10 cellular contexts compared by ENCODE assay signal in the genomic region with DNA sequence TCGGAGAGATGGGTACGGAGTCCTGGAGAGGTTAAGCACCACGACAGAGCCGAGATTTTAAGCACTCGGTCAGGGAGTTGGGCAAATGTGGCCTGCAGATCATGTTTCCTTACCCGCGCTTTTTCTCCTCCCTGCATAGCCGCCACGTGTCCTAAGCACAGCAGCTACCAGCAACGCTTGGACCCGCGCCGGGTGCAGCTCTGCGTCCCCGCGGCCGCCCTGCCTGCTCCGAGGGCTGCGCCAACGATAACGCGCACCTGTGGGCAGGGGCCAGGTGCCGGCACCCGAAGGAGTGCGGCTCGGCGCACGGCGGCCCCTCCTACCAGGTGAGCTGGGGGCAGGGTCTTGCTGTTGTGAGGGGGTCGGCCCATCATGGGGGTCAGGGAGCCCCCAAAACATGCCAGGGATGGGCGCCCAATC. TPM values are rescaled to one million over a fixed set of nuclear protein-coding genes. Genes with fewer than 3 reads are reported as not detected.
DNase-seq lines count a peak whose midpoint lies in the region; ATAC-seq and TF ChIP-seq lines count a peak whose summit lies in the region.
"Had no signal": no experiment of that assay in that cellular context is flagged by ENCODE, and none has a peak within 500 bp of the region (broad histone marks: within the 10 kb centered on the region; RNA-seq: fewer than 3 reads in every experiment).

No MANE protein-coding gene starts in this region.

- peaks cover 4% of the 10 kb centered on the region for H3K27me3 Mint-ChIP-seq in activated T-cell treated with anti-CD3 and anti-CD28 coated beads, Interleukin-2, amount 50 U/mL, for 4 hours (ENCODE audit: low read depth)
- H3K27me3 Mint-ChIP-seq in activated naive CD8-positive, alpha-beta T cell treated with anti-CD3 and anti-CD28 coated beads, Interleukin-2, amount 50 U/mL, for 24 hours, result peaks cover 6% of the 10 kb centered on the region
- no peaks in the 10 kb centered on the region for H3K27me3 Mint-ChIP-seq in type B pancreatic cell

- DNase-seq in activated T-cell treated with anti-CD3 and anti-CD28 coated beads, Interleukin-2, amount 50 U/mL, for 4 hours, result no peak
- no peak for DNase-seq in activated T-cell treated with anti-CD3 and anti-CD28 coated beads, Interleukin-2, amount 50 U/mL, for 48 hours
- DNase-seq in activated naive CD8-positive, alpha-beta T cell treated with anti-CD3 and anti-CD28 coated beads, Interleukin-2, amount 50 U/mL, for 24 hours, result no peak
- DNase-seq in left kidney (ENCODE audit: low read depth, low spot score), result peak; percentile 87
- DNase-seq in type B pancreatic cell (ENCODE audit: extremely low spot score, unreplicated experiment), result no peak
- no peak for DNase-seq in activated CD8-positive, alpha-beta memory T cell treated with anti-CD3 and anti-CD28 coated beads, Interleukin-2, amount 50 U/mL, for 48 hours
- DNase-seq in NCI-H1048 (lab: John Stamatoyannopoulos, UW), result no peak
- DNase-seq in germinal center (ENCODE audit: low spot score), result no peak

- H3K36me3 Mint-ChIP-seq in activated T-cell treated with anti-CD3 and anti-CD28 coated beads, Interleukin-2, amount 50 U/mL, for 4 hours (ENCODE audit: insufficient read depth), result no peaks in the 10 kb centered on the region
- no peaks in the 10 kb centered on the region for H3K36me3 Mint-ChIP-seq in activated naive CD8-positive, alpha-beta T cell treated with anti-CD3 and anti-CD28 coated beads, Interleukin-2, amount 50 U/mL, for 24 hours (ENCODE audit: low read depth)
- H3K36me3 Mint-ChIP-seq in type B pancreatic cell, result no peaks in the 10 kb centered on the region
- H3K36me3 Mint-ChIP-seq: CD4-positive, CD25-positive, alpha-beta regulatory T cell had no signal

- H3K4me1 Mint-ChIP-seq in activated T-cell treated with anti-CD3 and anti-CD28 coated beads, Interleukin-2, amount 50 U/mL, for 4 hours (ENCODE audit: low read depth), result peaks cover 11% of the 10 kb centered on the region
- peaks cover 6% of the 10 kb centered on the region for H3K4me1 Mint-ChIP-seq in activated naive CD8-positive, alpha-beta T cell treated with anti-CD3 and anti-CD28 coated beads, Interleukin-2, amount 50 U/mL, for 24 hours
- H3K4me1 Mint-ChIP-seq in type B pancreatic cell (ENCODE audit: unreplicated experiment), result peaks cover 13% of the 10 kb centered on the region

- H3K4me3 Mint-ChIP-seq in activated T-cell treated with anti-CD3 and anti-CD28 coated beads, Interleukin-2, amount 50 U/mL, for 4 hours, result no peak overlapping the region
- H3K4me3 Mint-ChIP-seq in activated naive CD8-positive, alpha-beta T cell treated with anti-CD3 and anti-CD28 coated beads, Interleukin-2, amount 50 U/mL, for 24 hours, result no peak overlapping the region
- peak overlapping the region; percentile 55 for H3K4me3 Mint-ChIP-seq in type B pancreatic cell

- TF ChIP-seq CTCF in type B pancreatic cell (conservative IDR thresholded peaks at IDR 0.05), result peak; percentile 22

- no peaks in the 10 kb centered on the region for H3K9me3 Mint-ChIP-seq in activated T-cell treated with anti-CD3 and anti-CD28 coated beads, Interleukin-2, amount 50 U/mL, for 4 hours
- H3K9me3 Mint-ChIP-seq in activated naive CD8-positive, alpha-beta T cell treated with anti-CD3 and anti-CD28 coated beads, Interleukin-2, amount 50 U/mL, for 24 hours, result no peaks in the 10 kb centered on the region
- H3K9me3 Mint-ChIP-seq in type B pancreatic cell, result no peaks in the 10 kb centered on the region
- H3K9me3 Mint-ChIP-seq: CD4-positive, CD25-positive, alpha-beta regulatory T cell had no signal

- H3K27ac Mint-ChIP-seq in activated naive CD8-positive, alpha-beta T cell treated with anti-CD3 and anti-CD28 coated beads, Interleukin-2, amount 50 U/mL, for 24 hours, result no peak overlapping the region
- no peak overlapping the region for H3K27ac Mint-ChIP-seq in type B pancreatic cell
- H3K27ac Mint-ChIP-seq: CD4-positive, CD25-positive, alpha-beta regulatory T cell had no signal

- ATAC-seq in activated T-cell treated with anti-CD3 and anti-CD28 coated beads, Interleukin-2, amount 50 U/mL, for 4 hours, result peak; percentile 18 to 25
- ATAC-seq in activated naive CD8-positive, alpha-beta T cell treated with anti-CD3 and anti-CD28 coated beads, Interleukin-2, amount 50 U/mL, for 24 hours, result peak; percentile 40

RNA-seq across cellular contexts. Expression of a gene that starts 24.8 kb away (rescaled TPM):
- total RNA-seq in activated T-cell treated with anti-CD3 and anti-CD28 coated beads, Interleukin-2, amount 50 U/mL, for 4 hours, result under 1 TPM; 0.23 to 0.63 (median 0.41) TPM
- total RNA-seq in type B pancreatic cell (ENCODE audit: low replicate concordance), result 77.5 and 157 TPM in 2 replicates
- total RNA-seq: CD4-positive, CD25-positive, alpha-beta regulatory T cell; SK-MEL-5 had no signal

RNA-seq across cellular contexts. Expression of a gene that starts 44.1 kb away (rescaled TPM):
- total RNA-seq in activated T-cell treated with anti-CD3 and anti-CD28 coated beads, Interleukin-2, amount 50 U/mL, for 4 hours, result under 1 TPM in 1 of 3 donors, not detected in 2; 0.14 TPM
- total RNA-seq in type B pancreatic cell (ENCODE audit: low replicate concordance), result 0.21 and 2.2 TPM in 2 replicates

RNA-seq across cellular contexts. Expression of a gene that starts 47.8 kb away (rescaled TPM):
- total RNA-seq in activated T-cell treated with anti-CD3 and anti-CD28 coated beads, Interleukin-2, amount 50 U/mL, for 4 hours, result 1 to 10 TPM in 2 of 3 donors, under 1 TPM in 1; 0.95 to 1.6 (median 1.4) TPM
- total RNA-seq in type B pancreatic cell (ENCODE audit: low replicate concordance), result 2.0 and 5.3 TPM in 2 replicates
- total RNA-seq: SK-MEL-5 had no signal

RNA-seq across cellular contexts. Expression of a gene that starts 49.3 kb away (rescaled TPM):
- under 1 TPM in 2 of 3 donors, not detected in 1; 0.26 to 0.38 TPM for total RNA-seq in activated T-cell treated with anti-CD3 and anti-CD28 coated beads, Interleukin-2, amount 50 U/mL, for 4 hours
- 15.1 and 17.1 TPM in 2 replicates for total RNA-seq in type B pancreatic cell (ENCODE audit: low replicate concordance)
- total RNA-seq: CD4-positive, CD25-positive, alpha-beta regulatory T cell; SK-MEL-5 had no signal

RNA-seq across cellular contexts. Expression of a gene that starts 52.2 kb away (rescaled TPM):
- under 1 TPM in 1 of 3 donors, not detected in 2; 0.48 TPM for total RNA-seq in activated T-cell treated with anti-CD3 and anti-CD28 coated beads, Interleukin-2, amount 50 U/mL, for 4 hours
- 1.5 TPM in 1 of 2 replicates, not detected in the other for total RNA-seq in type B pancreatic cell (ENCODE audit: low replicate concordance)
- total RNA-seq: SK-MEL-5 had no signal

Comparison
In these comparisons a context has a peak if more than half of its experiments do, and no peak if none do; other contexts are left out.
1. RNA of a gene that starts 24.8 kb away (total RNA-seq): 77.5 to 157 TPM in type B pancreatic cell; 0.23 to 0.63 TPM in activated T-cell treated with anti-CD3 and anti-CD28 coated beads, Interleukin-2, amount 50 U/mL, for 4 hours; every median in the first group is over 10 times any median in the second.